10 cellular contexts compared by ENCODE assay signal in genomic region chr11:117621226-117621625, GRCh38.
DNase-seq lines count a peak whose midpoint lies in the region; ATAC-seq and TF ChIP-seq lines count a peak whose summit lies in the region.
"Had no signal": no experiment of that assay in that cellular context is flagged by ENCODE, and none has a peak within 500 bp of the region (broad histone marks: within the 10 kb centered on the region; RNA-seq: fewer than 3 reads in every experiment).

No MANE protein-coding gene starts in this region.

- no peak overlapping the region for H3K27ac ChIP-seq in HL-60 (replicated peaks)
- H3K27ac ChIP-seq: BLaER1 treated with 17β-estradiol and CSF1 and Interleukin-3, amounts not matched to agents 10 nM and 100 nM had no signal

- H3K27me3 ChIP-seq in HL-60 (ENCODE audit: insufficient read depth, poor library complexity, severe bottlenecking): peaks cover 2% of the 10 kb centered on the region
- H3K27me3 ChIP-seq: BLaER1 treated with 17β-estradiol and CSF1 and Interleukin-3, amounts not matched to agents 10 nM and 100 nM had no signal

- no peak overlapping the region for H3K27ac Mint-ChIP-seq in stimulated activated effector memory CD8-positive, alpha-beta T cell treated with anti-CD3 and anti-CD28 coated beads, Interleukin-12 subunit alpha, Interleukin-12 subunit beta, amount 100 ng/mL, for 72 hours

- ATAC-seq in stimulated activated effector memory CD8-positive, alpha-beta T cell treated with anti-CD3 and anti-CD28 coated beads, Interleukin-12 subunit alpha, Interleukin-12 subunit beta, amount 100 ng/mL, for 72 hours: no peak
- no peak for ATAC-seq in HG03108 (IDR thresholded peaks at IDR 0.05; ENCODE audit: unreplicated experiment)

- peak; percentile 1 for TF ChIP-seq CTCF in HL-60 (IDR thresholded peaks at IDR 0.05; ENCODE audit: insufficient read depth, low read length)

- peaks cover 3% of the 10 kb centered on the region for H3K9me3 Mint-ChIP-seq in stimulated activated effector memory CD8-positive, alpha-beta T cell treated with anti-CD3 and anti-CD28 coated beads, Interleukin-12 subunit alpha, Interleukin-12 subunit beta, amount 100 ng/mL, for 72 hours

- no peaks in the 10 kb centered on the region for H3K4me1 Mint-ChIP-seq in stimulated activated effector memory CD8-positive, alpha-beta T cell treated with anti-CD3 and anti-CD28 coated beads, Interleukin-12 subunit alpha, Interleukin-12 subunit beta, amount 100 ng/mL, for 72 hours

- H3K4me3 Mint-ChIP-seq in stimulated activated effector memory CD8-positive, alpha-beta T cell treated with anti-CD3 and anti-CD28 coated beads, Interleukin-12 subunit alpha, Interleukin-12 subunit beta, amount 100 ng/mL, for 72 hours: no peak overlapping the region

- no peaks in the 10 kb centered on the region for H3K36me3 Mint-ChIP-seq in stimulated activated effector memory CD8-positive, alpha-beta T cell treated with anti-CD3 and anti-CD28 coated beads, Interleukin-12 subunit alpha, Interleukin-12 subunit beta, amount 100 ng/mL, for 72 hours

- no peak overlapping the region for H3K4me3 ChIP-seq in HL-60 (replicated peaks; ENCODE audit: insufficient read depth, low read length)
- H3K4me3 ChIP-seq: BLaER1 treated with 17β-estradiol and CSF1 and Interleukin-3, amounts not matched to agents 10 nM and 100 nM had no signal

- peak; percentile 17 for DNase-seq in NCI-H82 (lab: John Stamatoyannopoulos, UW)
- no peak for DNase-seq in NCI-H82 treated with DMSO at 0.1 percent for 48 hours (lab: John Stamatoyannopoulos, UW; ENCODE audit: unreplicated experiment)
- DNase-seq in HL-60 (ENCODE audit: low read depth in 1 of 2, low spot score in 1 of 2): no peak
- peak; percentile 19 for DNase-seq in astrocyte of the hippocampus (ENCODE audit: low read depth, low spot score)
- DNase-seq in myocyte (ENCODE audit: low read depth): peak; percentile 21
- DNase-seq in stimulated activated effector memory CD8-positive, alpha-beta T cell treated with anti-CD3 and anti-CD28 coated beads, Interleukin-12 subunit alpha, Interleukin-12 subunit beta, amount 100 ng/mL, for 72 hours (ENCODE audit: low spot score in 2 of 2): no peak
- DNase-seq in NCI-H510A (lab: John Stamatoyannopoulos, UW): no peak
- DNase-seq: stimulated activated naive CD4-positive, alpha-beta T cell treated with Interleukin-2 at 50 U/mL for 16 hours had no signal

Comparison
In these comparisons a context has a peak if more than half of its experiments do, and no peak if none do; other contexts are left out.
1. DNase-seq: peak in NCI-H82 (single experiment), astrocyte of the hippocampus (single experiment) and myocyte (single experiment); none in NCI-H82 treated with DMSO at 0.1 percent for 48 hours (single experiment), HL-60 (0 of 2), stimulated activated effector memory CD8-positive, alpha-beta T cell treated with anti-CD3 and anti-CD28 coated beads, Interleukin-12 subunit alpha, Interleukin-12 subunit beta, amount 100 ng/mL, for 72 hours (0 of 2) and NCI-H510A (single experiment).